Comparison of ENCODE assay signal across 23 cellular contexts in genomic region chr10:30389543-30389942, GRCh38.
"Had no signal": no experiment of that assay in that cellular context is flagged by ENCODE, and none has a peak within 500 bp of the region (broad histone marks: within the 10 kb centered on the region; RNA-seq: fewer than 3 reads in every experiment).

No MANE protein-coding gene starts in this region.

- H3K4me2 ChIP-seq: SK-N-SH had no signal

- ATAC-seq: Panc1, PC-3, T-cell had no signal

- H3K36me3 Mint-ChIP-seq: T-cell had no signal

- H3K9me3 Mint-ChIP-seq: T-cell had no signal

- H3K27ac ChIP-seq: RWPE1 had no signal

- H3K4me3 Mint-ChIP-seq: T-cell had no signal

- H3K9me3 ChIP-seq: SK-N-SH had no signal

- H3K27ac Mint-ChIP-seq: T-cell had no signal

- H3K9ac ChIP-seq: SK-N-SH had no signal

- DNase-seq: Kasumi-1; KG1; MM.1S; NCI-H1092 treated with DMSO at 0.1 percent for 48 hours; NCI-H1436; NCI-H187; NCI-H2029; NCI-H2081 treated with DMSO at 0.1 percent for 48 hours; NCI-H2171; NCI-H226; NCI-H446; NCI-H510A; NCI-H524 treated with DMSO at 0.1 percent for 48 hours; NCI-H69; NCI-H774; NK-92 treated with Interleukin-12 subunit alpha and Interleukin-12 subunit beta, amount 100 ng/mL, for 24 hours; PC-3; SHP77; SK-N-SH; SW 1271; T-cell had no signal
